In genomic region chrX:1490723-1491122, GRCh38 we compare ENCODE assay signal across 4 cellular contexts. TPM values are rescaled to one million over a fixed set of nuclear protein-coding genes. Genes with fewer than 3 reads are reported as not detected.
"Had no signal": no experiment of that assay in that cellular context is flagged by ENCODE, and none has a peak within 500 bp of the region (broad histone marks: within the 10 kb centered on the region; RNA-seq: fewer than 3 reads in every experiment).

No MANE protein-coding gene starts in this region.

RNA-seq across cellular contexts. Expression of gene P2RY8, which starts 46.3 kb away (rescaled TPM):
- total RNA-seq: GM23248, GM23338, H9, HFFc6 had no signal
- polyA plus RNA-seq: GM23248 had no signal
